In genomic region chr6:42692151-42692911, GRCh38 we compare ENCODE assay signal across 9 cellular contexts. TPM values are rescaled to one million over a fixed set of nuclear protein-coding genes. Genes with fewer than 3 reads are reported as not detected.
DNase-seq lines count a peak whose midpoint lies in the region; ATAC-seq and TF ChIP-seq lines count a peak whose summit lies in the region.
"Had no signal": no experiment of that assay in that cellular context is flagged by ENCODE, and none has a peak within 500 bp of the region (broad histone marks: within the 10 kb centered on the region; RNA-seq: fewer than 3 reads in every experiment).

No MANE protein-coding gene starts in this region.

- H3K4me3 ChIP-seq in SJSA1 (no peak overlapping the region), fibroblast of lung (replicated peaks in 1 of 4; ENCODE audit: control extremely low read depth in 1 of 4, insufficient read depth in 1 of 4, low read depth in 3 of 4, low read length in 4 of 4) (no peak overlapping the region), skeletal muscle cell (ENCODE audit: low read depth, low read length) (no peak overlapping the region), coronary artery (no peak overlapping the region)

- H3K27ac ChIP-seq in SJSA1 (peak overlapping the region; percentile 61), fibroblast of lung (ENCODE audit: insufficient read depth, low read length) (peak overlapping the region; percentile 40), coronary artery (no peak overlapping the region)
- H3K27ac ChIP-seq: HL-60 had no signal

- no peak for ATAC-seq in HG03442 (IDR thresholded peaks at IDR 0.05; ENCODE audit: unreplicated experiment)

- peaks cover 47% of the 10 kb centered on the region for H3K36me3 ChIP-seq in SJSA1
- peaks cover 9% of the 10 kb centered on the region for H3K36me3 ChIP-seq in fibroblast of lung (ENCODE audit: control insufficient read depth, insufficient read depth, low read length)

- no peak overlapping the region for H3K4me2 ChIP-seq in fibroblast of lung (ENCODE audit: extremely low read depth, insufficient read depth, low read length)

- H2AFZ ChIP-seq in fibroblast of lung (ENCODE audit: low read length), result no peak overlapping the region

- no peak for TF ChIP-seq CTCF in fibroblast of lung (conservative IDR thresholded peaks at IDR 0.05 in 1 of 2, IDR thresholded peaks at IDR 0.05 in 1 of 2; ENCODE audit: low read depth in 1 of 2, low read length in 2 of 2)
- TF ChIP-seq CTCF in coronary artery (IDR thresholded peaks at IDR 0.05), result no peak

- DNase-seq in GM03348 (ENCODE audit: low spot score) (peak; percentile 54), SJSA1 (ENCODE audit: low read depth in 1 of 2, low spot score in 2 of 2) (peak; percentile 77 to 81), fibroblast of lung (ENCODE audit: low read depth in 2 of 2) (peak; percentile 22 to 90), skeletal muscle cell (ENCODE audit: low read depth) (peak; percentile 39), DMS153 treated with DMSO at 0.1 percent for 48 hours (lab: John Stamatoyannopoulos, UW; ENCODE audit: unreplicated experiment) (no peak), ureter (ENCODE audit: low spot score) (no peak), coronary artery (ENCODE audit: low spot score) (no peak)

- H3K4me1 ChIP-seq in SJSA1 (replicated peaks) (peaks cover 33% of the 10 kb centered on the region), fibroblast of lung (ENCODE audit: control insufficient read depth, extremely low read depth, insufficient read depth, low read length) (peaks cover 11% of the 10 kb centered on the region)

- no peaks in the 10 kb centered on the region for H3K79me2 ChIP-seq in fibroblast of lung (ENCODE audit: control insufficient read depth, insufficient read depth, low read length)

- H3K9me3 ChIP-seq in SJSA1 (replicated peaks), result no peaks in the 10 kb centered on the region
- no peaks in the 10 kb centered on the region for H3K9me3 ChIP-seq in fibroblast of lung (ENCODE audit: control insufficient read depth, insufficient read depth, low read depth, low read length)

- H3K27me3 ChIP-seq in SJSA1 (replicated peaks) (no peaks in the 10 kb centered on the region), fibroblast of lung (ENCODE audit: control insufficient read depth, insufficient read depth, low read length) (no peaks in the 10 kb centered on the region)

- H3K9ac ChIP-seq in fibroblast of lung (ENCODE audit: insufficient read depth, low read length), result no peak overlapping the region

- H4K20me1 ChIP-seq in fibroblast of lung (ENCODE audit: control insufficient read depth, extremely low read depth, insufficient read depth, low read length), result no peaks in the 10 kb centered on the region

RNA-seq across cellular contexts. Expression of gene PRPH2, which starts 30.1 kb away (rescaled TPM):
- not detected in 2 replicates for total RNA-seq in SJSA1 (2014; rRNA removed; shearing (Covaris generic))
- 5.1 and 8.6 TPM in 2 replicates for total RNA-seq in fibroblast of lung
- 4.0 and 6.3 TPM in 2 replicates for polyA plus RNA-seq in fibroblast of lung
- 3.0 and 4.4 TPM in 2 replicates for polyA plus RNA-seq in fibroblast of lung (2012)
- polyA minus RNA-seq in fibroblast of lung (ENCODE audit: low replicate concordance), result 8.0 and 10.1 TPM in 2 replicates
- total RNA-seq in ureter, result 0.91 TPM

RNA-seq across cellular contexts. Expression of gene TBCC, which starts 53.6 kb away (rescaled TPM):
- 51.0 and 73.6 TPM in 2 replicates for total RNA-seq in SJSA1 (2014; rRNA removed; shearing (Covaris generic))
- 50.0 and 50.6 TPM in 2 replicates for total RNA-seq in fibroblast of lung
- polyA plus RNA-seq in fibroblast of lung, result 18.2 and 18.7 TPM in 2 replicates
- 22.5 and 25.1 TPM in 2 replicates for polyA plus RNA-seq in fibroblast of lung (2012)
- 19.8 and 31.7 TPM in 2 replicates for polyA minus RNA-seq in fibroblast of lung (ENCODE audit: low replicate concordance)
- total RNA-seq in ureter, result 16.5 TPM

Comparison
In these comparisons a context has a peak if more than half of its experiments do, and no peak if none do; other contexts are left out.
1. DNase-seq: peak in GM03348 (single experiment), SJSA1 (2 of 2), fibroblast of lung (2 of 2) and skeletal muscle cell (single experiment); none in DMS153 treated with DMSO at 0.1 percent for 48 hours (single experiment), ureter (single experiment) and coronary artery (single experiment).
2. H3K27ac ChIP-seq: peak in SJSA1 (single experiment) and fibroblast of lung (single experiment); none in coronary artery (0 of 2).